Comparison of ENCODE assay signal across 9 cellular contexts in the genomic region with DNA sequence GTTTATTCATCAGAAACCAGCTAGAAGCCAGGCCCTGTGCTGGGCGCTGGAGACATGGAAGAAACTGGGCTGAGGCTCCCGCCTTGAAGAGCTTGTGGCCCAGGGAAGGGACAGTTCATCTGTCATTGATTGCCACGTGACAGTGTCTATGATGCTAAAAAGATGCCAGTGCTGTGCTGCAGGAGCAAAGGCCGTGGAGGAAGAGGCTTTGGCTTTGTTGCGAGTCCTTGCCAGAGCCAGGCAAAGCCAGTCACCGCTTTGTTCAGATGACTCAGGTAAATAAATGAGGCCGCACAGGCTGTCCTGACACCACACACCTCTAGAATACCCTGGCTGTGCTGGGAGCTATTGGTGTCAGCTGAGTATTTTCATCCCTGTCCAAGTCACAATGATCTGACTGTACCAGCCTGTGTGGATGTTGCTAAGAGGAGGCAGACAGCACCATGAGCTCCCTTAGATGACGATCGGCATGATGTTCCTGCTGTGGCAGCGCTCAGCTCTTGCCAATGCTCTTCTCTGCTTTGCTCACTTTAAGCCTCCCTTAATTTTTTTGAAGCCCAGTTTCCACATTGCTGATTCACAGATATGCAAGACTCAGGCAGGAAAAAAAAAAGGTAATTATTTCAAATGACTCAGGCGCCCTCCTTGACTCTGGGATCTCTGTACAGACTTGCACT.
A peak's percentile ranks its signal among the peaks of the same experiment; 100 is the strongest.
DNase-seq lines count a peak whose midpoint lies in the region; ATAC-seq and TF ChIP-seq lines count a peak whose summit lies in the region.
"Had no signal": no experiment of that assay in that cellular context is flagged by ENCODE, and none has a peak within 500 bp of the region (broad histone marks: within the 10 kb centered on the region; RNA-seq: fewer than 3 reads in every experiment).

No MANE protein-coding gene starts in this region.

- peak overlapping the region; percentile 46 for H3K27ac Mint-ChIP-seq in T-helper 1 cell treated with Interleukin-12 subunit alpha and Interleukin-12 subunit beta and Interleukin-4 antibody, amounts not matched to agents 30 μg/mL and 1 μg/mL, for 36 hours
- H3K27ac Mint-ChIP-seq in activated CD8-positive, alpha-beta T cell treated with anti-CD3 and anti-CD28 coated beads, Interleukin-2, amount 10 ng/mL, durations not matched to agents 7 days and 5 days: peak overlapping the region; percentile 53

- peak overlapping the region; percentile 7 for H2AFZ ChIP-seq in hepatocyte

- POLR2A ChIA-PET in activated CD8-positive, alpha-beta T cell treated with anti-CD3 and anti-CD28 coated beads, Interleukin-2, amount 10 ng/mL, durations not matched to agents 7 days and 5 days (lab: Charles Lee): interaction anchor here (1.2 to 1.6 kb wide), 2 partner anchors 78 to 407 kb away, joined by 3 to 12 read pairs; partner anchors contain the start of gene CCNL1

- no peaks in the 10 kb centered on the region for H3K36me3 Mint-ChIP-seq in T-helper 1 cell treated with Interleukin-12 subunit alpha and Interleukin-12 subunit beta and Interleukin-4 antibody, amounts not matched to agents 30 μg/mL and 1 μg/mL, for 36 hours (ENCODE audit: low read depth)
- H3K36me3 Mint-ChIP-seq in activated CD8-positive, alpha-beta T cell treated with anti-CD3 and anti-CD28 coated beads, Interleukin-2, amount 10 ng/mL, durations not matched to agents 7 days and 5 days (ENCODE audit: low read depth): no peaks in the 10 kb centered on the region

- no peaks in the 10 kb centered on the region for H3K27me3 ChIP-seq in hepatocyte
- no peaks in the 10 kb centered on the region for H3K27me3 ChIP-seq in stomach

- no peaks in the 10 kb centered on the region for H3K79me2 ChIP-seq in hepatocyte

- H3K9me2 ChIP-seq in hepatocyte (replicated peaks; ENCODE audit: insufficient read depth): no peaks in the 10 kb centered on the region

- CTCF ChIA-PET in activated CD8-positive, alpha-beta T cell treated with anti-CD3 and anti-CD28 coated beads, Interleukin-2, amount 10 ng/mL, durations not matched to agents 7 days and 5 days (lab: Charles Lee): interaction anchor here (0.6 to 11.2 kb wide), 26 partner anchors 10 to 928 kb away, joined by 3 to 301 read pairs (median 4); partner anchors contain the start of genes SSR3 and TIPARP

- H3K4me1 ChIP-seq in hepatocyte (ENCODE audit: insufficient read depth): peaks cover 9% of the 10 kb centered on the region
- peaks cover 4 to 39% (median 16%) of the 10 kb centered on the region in 4 donors for H3K4me1 ChIP-seq in stomach

- intact Hi-C loops in stomach (cut with DNase I; ENCODE audit: low total_unique reads): loop anchor here (10.0 kb wide), 2 partner anchors 52 to 408 kb away; partner anchors contain the start of gene TIPARP

- no peak for ATAC-seq in activated CD8-positive, alpha-beta T cell treated with anti-CD3 and anti-CD28 coated beads, Interleukin-2, amount 10 ng/mL, durations not matched to agents 7 days and 5 days
- no peak for ATAC-seq in HG03520 (IDR thresholded peaks at IDR 0.05; ENCODE audit: unreplicated experiment)
- no peak for ATAC-seq in GM19351 (IDR thresholded peaks at IDR 0.05; ENCODE audit: unreplicated experiment)

- DNase-seq in T-helper 1 cell (no peak), hepatocyte (ENCODE audit: low spot score) (peak; percentile 46), stomach (peak; percentile 17)
- no peak for DNase-seq in activated CD8-positive, alpha-beta T cell treated with anti-CD3 and anti-CD28 coated beads, Interleukin-2, amount 10 ng/mL, durations not matched to agents 7 days and 5 days
- no peak for DNase-seq in stimulated activated CD4-positive, alpha-beta T cell treated with anti-CD3 and anti-CD28 coated beads, Interleukin-2, amount 100 ng/mL, for 24 hours

- 81% methylated on average over 11 of the region's 11 CpGs for WGBS in hepatocyte (ENCODE audit: low lambda C conversion rate, missing lambda C conversion rate)
- 76 to 90% (median 78%) methylated on average over 11 of the region's 11 CpGs for WGBS in stomach, 5 donors

- H3K9me3 Mint-ChIP-seq in T-helper 1 cell treated with Interleukin-12 subunit alpha and Interleukin-12 subunit beta and Interleukin-4 antibody, amounts not matched to agents 30 μg/mL and 1 μg/mL, for 36 hours: no peaks in the 10 kb centered on the region
- H3K9me3 Mint-ChIP-seq in activated CD8-positive, alpha-beta T cell treated with anti-CD3 and anti-CD28 coated beads, Interleukin-2, amount 10 ng/mL, durations not matched to agents 7 days and 5 days (ENCODE audit: insufficient read depth): no peaks in the 10 kb centered on the region

- H3K4me2 ChIP-seq in hepatocyte: peak overlapping the region; percentile 57

- H3K9me3 ChIP-seq in hepatocyte (ENCODE audit: low read depth) (no peaks in the 10 kb centered on the region), stomach (no peaks in the 10 kb centered on the region)

- H3K27ac ChIP-seq in hepatocyte: peak overlapping the region; percentile 57
- H3K27ac ChIP-seq in stomach: peak overlapping the region in 1 of 5 donors; percentile 55
- H3K27ac ChIP-seq: 22Rv1 had no signal

- no peak for TF ChIP-seq POLR2A in stomach (IDR thresholded peaks at IDR 0.05)

- H3K4me3 ChIP-seq in hepatocyte (no peak overlapping the region), stomach (no peak overlapping the region)

- TF ChIP-seq CTCF in hepatocyte (IDR thresholded peaks at IDR 0.05; ENCODE audit: poor library complexity) (no peak), stomach (IDR thresholded peaks at IDR 0.05) (no peak)

- H3K27me3 Mint-ChIP-seq in T-helper 1 cell treated with Interleukin-12 subunit alpha and Interleukin-12 subunit beta and Interleukin-4 antibody, amounts not matched to agents 30 μg/mL and 1 μg/mL, for 36 hours (ENCODE audit: low read depth): no peaks in the 10 kb centered on the region
- H3K27me3 Mint-ChIP-seq in activated CD8-positive, alpha-beta T cell treated with anti-CD3 and anti-CD28 coated beads, Interleukin-2, amount 10 ng/mL, durations not matched to agents 7 days and 5 days (ENCODE audit: low read depth): no peaks in the 10 kb centered on the region

- no peak for TF ChIP-seq EP300 in stomach (IDR thresholded peaks at IDR 0.05)

- no peak overlapping the region for H3K4me3 Mint-ChIP-seq in T-helper 1 cell treated with Interleukin-12 subunit alpha and Interleukin-12 subunit beta and Interleukin-4 antibody, amounts not matched to agents 30 μg/mL and 1 μg/mL, for 36 hours
- no peak overlapping the region for H3K4me3 Mint-ChIP-seq in activated CD8-positive, alpha-beta T cell treated with anti-CD3 and anti-CD28 coated beads, Interleukin-2, amount 10 ng/mL, durations not matched to agents 7 days and 5 days

- no peaks in the 10 kb centered on the region for H3K36me3 ChIP-seq in hepatocyte (replicated peaks; ENCODE audit: insufficient read depth, low read depth)
- H3K36me3 ChIP-seq in stomach: no peaks in the 10 kb centered on the region

- no peaks in the 10 kb centered on the region for H4K20me1 ChIP-seq in hepatocyte (ENCODE audit: insufficient read depth, poor library complexity, severe bottlenecking)

- H3K4me1 Mint-ChIP-seq in T-helper 1 cell treated with Interleukin-12 subunit alpha and Interleukin-12 subunit beta and Interleukin-4 antibody, amounts not matched to agents 30 μg/mL and 1 μg/mL, for 36 hours (ENCODE audit: low read depth): peaks cover 52% of the 10 kb centered on the region
- peaks cover 33% of the 10 kb centered on the region for H3K4me1 Mint-ChIP-seq in activated CD8-positive, alpha-beta T cell treated with anti-CD3 and anti-CD28 coated beads, Interleukin-2, amount 10 ng/mL, durations not matched to agents 7 days and 5 days (ENCODE audit: low read depth)

Comparison
In these comparisons a context has a peak if more than half of its experiments do, and no peak if none do; other contexts are left out.
1. DNase-seq: peak in hepatocyte (single experiment) and stomach (single experiment); none in T-helper 1 cell (0 of 5), activated CD8-positive, alpha-beta T cell treated with anti-CD3 and anti-CD28 coated beads, Interleukin-2, amount 10 ng/mL, durations not matched to agents 7 days and 5 days (single experiment) and stimulated activated CD4-positive, alpha-beta T cell treated with anti-CD3 and anti-CD28 coated beads, Interleukin-2, amount 100 ng/mL, for 24 hours (0 of 2).